1 cellular context compared by ENCODE assay signal in the genomic region with DNA sequence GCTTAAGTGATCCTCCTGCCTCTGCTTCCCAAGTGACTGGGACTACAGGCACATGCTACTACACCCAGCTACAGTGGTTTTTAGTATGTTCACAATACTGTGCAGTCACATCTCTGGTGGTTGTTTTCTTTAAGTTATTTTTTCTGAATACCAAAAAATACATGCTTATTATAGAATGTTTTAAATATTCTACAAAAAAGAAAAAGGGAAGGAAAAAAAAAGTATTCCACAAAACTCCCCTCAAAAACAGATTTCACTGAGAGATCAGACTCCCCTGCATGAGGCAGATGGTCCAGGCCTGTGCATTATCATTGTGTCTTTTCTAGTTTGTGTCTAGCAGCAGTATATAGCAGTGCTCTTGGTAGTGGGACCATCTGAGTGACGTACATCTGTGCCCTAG.
TF ChIP-seq lines count a peak whose summit lies in the region.

No MANE protein-coding gene starts in this region.

TF ChIP-seq in IMR-90, 13 proteins besides CTCF, POLR2A, EP300 and RAD21 (continued from another document):
- TF ChIP-seq RCOR1 (IDR thresholded peaks at IDR 0.05; ENCODE audit: insufficient replicate concordance, low read length) = no peak
- TF ChIP-seq, protein P1, sequence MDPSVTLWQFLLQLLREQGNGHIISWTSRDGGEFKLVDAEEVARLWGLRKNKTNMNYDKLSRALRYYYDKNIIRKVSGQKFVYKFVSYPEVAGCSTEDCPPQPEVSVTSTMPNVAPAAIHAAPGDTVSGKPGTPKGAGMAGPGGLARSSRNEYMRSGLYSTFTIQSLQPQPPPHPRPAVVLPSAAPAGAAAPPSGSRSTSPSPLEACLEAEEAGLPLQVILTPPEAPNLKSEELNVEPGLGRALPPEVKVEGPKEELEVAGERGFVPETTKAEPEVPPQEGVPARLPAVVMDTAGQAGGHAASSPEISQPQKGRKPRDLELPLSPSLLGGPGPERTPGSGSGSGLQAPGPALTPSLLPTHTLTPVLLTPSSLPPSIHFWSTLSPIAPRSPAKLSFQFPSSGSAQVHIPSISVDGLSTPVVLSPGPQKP (IDR thresholded peaks at IDR 0.05; ENCODE audit: borderline replicate concordance, low read depth, low read length) = no peak
- TF ChIP-seq MAFK (IDR thresholded peaks at IDR 0.05; ENCODE audit: low read depth, low read length) = no peak
- TF ChIP-seq CEBPB (IDR thresholded peaks at IDR 0.05; ENCODE audit: low read depth, low read length) = no peak
- TF ChIP-seq NFE2L2 (IDR thresholded peaks at IDR 0.05; ENCODE audit: low read depth, low read length) = no peak
